1 cellular context compared by ENCODE assay signal in genomic region chr3:57958642-57959406, GRCh38.
A peak's percentile ranks its signal among the peaks of the same experiment; 100 is the strongest.
TF ChIP-seq lines count a peak whose summit lies in the region.

No MANE protein-coding gene starts in this region.

TF ChIP-seq in K562, 482 proteins besides CTCF, POLR2A, EP300 and RAD21 (continued from another document and continues in another):
- TF ChIP-seq, protein P1, sequence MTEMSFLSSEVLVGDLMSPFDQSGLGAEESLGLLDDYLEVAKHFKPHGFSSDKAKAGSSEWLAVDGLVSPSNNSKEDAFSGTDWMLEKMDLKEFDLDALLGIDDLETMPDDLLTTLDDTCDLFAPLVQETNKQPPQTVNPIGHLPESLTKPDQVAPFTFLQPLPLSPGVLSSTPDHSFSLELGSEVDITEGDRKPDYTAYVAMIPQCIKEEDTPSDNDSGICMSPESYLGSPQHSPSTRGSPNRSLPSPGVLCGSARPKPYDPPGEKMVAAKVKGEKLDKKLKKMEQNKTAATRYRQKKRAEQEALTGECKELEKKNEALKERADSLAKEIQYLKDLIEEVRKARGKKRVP (CRISPR knock-in tag; IDR thresholded peaks at IDR 0.05) = no peak
- TF ChIP-seq, protein P2, sequence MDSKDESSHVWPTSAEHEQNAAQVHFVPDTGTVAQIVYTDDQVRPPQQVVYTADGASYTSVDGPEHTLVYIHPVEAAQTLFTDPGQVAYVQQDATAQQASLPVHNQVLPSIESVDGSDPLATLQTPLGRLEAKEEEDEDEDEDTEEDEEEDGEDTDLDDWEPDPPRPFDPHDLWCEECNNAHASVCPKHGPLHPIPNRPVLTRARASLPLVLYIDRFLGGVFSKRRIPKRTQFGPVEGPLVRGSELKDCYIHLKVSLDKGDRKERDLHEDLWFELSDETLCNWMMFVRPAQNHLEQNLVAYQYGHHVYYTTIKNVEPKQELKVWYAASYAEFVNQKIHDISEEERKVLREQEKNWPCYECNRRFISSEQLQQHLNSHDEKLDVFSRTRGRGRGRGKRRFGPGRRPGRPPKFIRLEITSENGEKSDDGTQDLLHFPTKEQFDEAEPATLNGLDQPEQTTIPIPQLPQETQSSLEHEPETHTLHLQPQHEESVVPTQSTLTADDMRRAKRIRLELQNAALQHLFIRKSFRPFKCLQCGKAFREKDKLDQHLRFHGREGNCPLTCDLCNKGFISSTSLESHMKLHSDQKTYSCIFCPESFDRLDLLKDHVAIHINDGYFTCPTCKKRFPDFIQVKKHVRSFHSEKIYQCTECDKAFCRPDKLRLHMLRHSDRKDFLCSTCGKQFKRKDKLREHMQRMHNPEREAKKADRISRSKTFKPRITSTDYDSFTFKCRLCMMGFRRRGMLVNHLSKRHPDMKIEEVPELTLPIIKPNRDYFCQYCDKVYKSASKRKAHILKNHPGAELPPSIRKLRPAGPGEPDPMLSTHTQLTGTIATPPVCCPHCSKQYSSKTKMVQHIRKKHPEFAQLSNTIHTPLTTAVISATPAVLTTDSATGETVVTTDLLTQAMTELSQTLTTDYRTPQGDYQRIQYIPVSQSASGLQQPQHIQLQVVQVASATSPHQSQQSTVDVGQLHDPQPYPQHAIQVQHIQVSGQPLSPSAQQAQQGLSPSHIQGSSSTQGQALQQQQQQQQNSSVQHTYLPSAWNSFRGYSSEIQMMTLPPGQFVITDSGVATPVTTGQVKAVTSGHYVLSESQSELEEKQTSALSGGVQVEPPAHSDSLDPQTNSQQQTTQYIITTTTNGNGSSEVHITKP (IDR thresholded peaks at IDR 0.05; ENCODE audit: partially characterized antibody) = no peak
- TF ChIP-seq IRF2 (CRISPR knock-in tag; IDR thresholded peaks at IDR 0.05) (no peak), PHF8 (IDR thresholded peaks at IDR 0.05; ENCODE audit: borderline replicate concordance, low read length) (no peak), KDM1A (IDR thresholded peaks at IDR 0.05) (no peak), EWSR1 (IDR thresholded peaks at IDR 0.05; ENCODE audit: borderline replicate concordance, low read depth, partially characterized antibody) (no peak), HEY1 (CRISPR knock-in tag; IDR thresholded peaks at IDR 0.05; ENCODE audit: borderline replicate concordance) (no peak), ZNF217 (CRISPR knock-in tag; IDR thresholded peaks at IDR 0.05) (no peak), ZNF239 (CRISPR knock-in tag; IDR thresholded peaks at IDR 0.05) (no peak), FOXP1 (CRISPR knock-in tag; IDR thresholded peaks at IDR 0.05) (no peak), SREBF2 (CRISPR knock-in tag; IDR thresholded peaks at IDR 0.05) (no peak), TEAD1 (CRISPR knock-in tag; IDR thresholded peaks at IDR 0.05) (no peak), XRCC4 (IDR thresholded peaks at IDR 0.05; ENCODE audit: extremely low read depth, insufficient read depth, insufficient read length) (no peak), XRCC3 (IDR thresholded peaks at IDR 0.05) (no peak), COPS2 (conservative IDR thresholded peaks at IDR 0.05) (no peak), POLR2H (tag; IDR thresholded peaks at IDR 0.05; ENCODE audit: low read depth) (no peak), BCL6 (CRISPR knock-in tag; IDR thresholded peaks at IDR 0.05) (no peak), MCM3 (IDR thresholded peaks at IDR 0.05) (no peak), CTBP1 (IDR thresholded peaks at IDR 0.05; ENCODE audit: borderline replicate concordance) (peak; percentile 53), CHD2 (IDR thresholded peaks at IDR 0.05; ENCODE audit: low read depth, low read length) (no peak), MITF (IDR thresholded peaks at IDR 0.05) (no peak), NR3C1 (CRISPR knock-in tag; IDR thresholded peaks at IDR 0.05) (no peak), SRSF3 (IDR thresholded peaks at IDR 0.05; ENCODE audit: insufficient read depth, low read length) (no peak), CBFB (CRISPR knock-in tag; IDR thresholded peaks at IDR 0.05) (no peak), ZC3H8 (IDR thresholded peaks at IDR 0.05) (no peak), E2F8 (IDR thresholded peaks at IDR 0.05; ENCODE audit: low read depth, partially characterized antibody) (no peak), RFX1 (IDR thresholded peaks at IDR 0.05) (no peak), HDAC2 (IDR thresholded peaks at IDR 0.05) (no peak), ETS1 (conservative IDR thresholded peaks at IDR 0.05; ENCODE audit: control insufficient read depth, low read depth, low read length) (no peak), NFE2L1 (tag; IDR thresholded peaks at IDR 0.05; ENCODE audit: borderline replicate concordance, low read depth) (no peak), ZNF140 (CRISPR knock-in tag; IDR thresholded peaks at IDR 0.05) (no peak), U2AF1 (optimal IDR thresholded peaks at IDR 0.05; ENCODE audit: low read depth, low read length) (no peak), WHSC1 (IDR thresholded peaks at IDR 0.05; ENCODE audit: low read length) (no peak), ELF1 (tag; IDR thresholded peaks at IDR 0.05) (peak; percentile 53), PHTF2 (CRISPR knock-in tag; IDR thresholded peaks at IDR 0.05) (no peak), IRF1 (CRISPR knock-in tag; IDR thresholded peaks at IDR 0.05; ENCODE audit: borderline replicate concordance) (no peak), MCM5 (IDR thresholded peaks at IDR 0.05; ENCODE audit: low read depth) (no peak), SNIP1 (IDR thresholded peaks at IDR 0.05; ENCODE audit: low read depth) (no peak), NR2F6 (CRISPR knock-in tag; IDR thresholded peaks at IDR 0.05) (no peak), KLF16 (IDR thresholded peaks at IDR 0.05) (no peak), CCNT2 (IDR thresholded peaks at IDR 0.05; ENCODE audit: borderline replicate concordance, extremely low read depth, insufficient read length, low read depth, low read length) (no peak), KDM5B (IDR thresholded peaks at IDR 0.05; ENCODE audit: insufficient replicate concordance, low read depth, low read length) (no peak), GTF2B (IDR thresholded peaks at IDR 0.05; ENCODE audit: extremely low read depth, insufficient read length) (no peak), YY1 (IDR thresholded peaks at IDR 0.05; ENCODE audit: borderline replicate concordance in 1 of 3, control insufficient read depth in 1 of 3, extremely low read depth in 1 of 3, insufficient read depth in 3 of 3, insufficient read length in 1 of 3, insufficient replicate concordance in 2 of 3, low read depth in 1 of 3, low read length in 2 of 3) (no peak), LEF1 (IDR thresholded peaks at IDR 0.05) (no peak), ZNF316 (IDR thresholded peaks at IDR 0.05) (no peak), MTA2 (IDR thresholded peaks at IDR 0.05; ENCODE audit: low read depth) (no peak), MAZ (CRISPR knock-in tag; conservative IDR thresholded peaks at IDR 0.05 in 1 of 2, IDR thresholded peaks at IDR 0.05 in 1 of 2) (peak in 1 of 2 experiments; percentile 45; a peak in 2 of 4 replicates), CHCHD3 (CRISPR knock-in tag; IDR thresholded peaks at IDR 0.05) (no peak), ZNF146 (CRISPR knock-in tag; IDR thresholded peaks at IDR 0.05; ENCODE audit: unreplicated experiment) (no peak), STAT5A (IDR thresholded peaks at IDR 0.05; ENCODE audit: borderline replicate concordance, low read length) (no peak), MTF1 (CRISPR knock-in tag; IDR thresholded peaks at IDR 0.05; ENCODE audit: borderline replicate concordance) (no peak)
- TF ChIP-seq, protein P3, sequence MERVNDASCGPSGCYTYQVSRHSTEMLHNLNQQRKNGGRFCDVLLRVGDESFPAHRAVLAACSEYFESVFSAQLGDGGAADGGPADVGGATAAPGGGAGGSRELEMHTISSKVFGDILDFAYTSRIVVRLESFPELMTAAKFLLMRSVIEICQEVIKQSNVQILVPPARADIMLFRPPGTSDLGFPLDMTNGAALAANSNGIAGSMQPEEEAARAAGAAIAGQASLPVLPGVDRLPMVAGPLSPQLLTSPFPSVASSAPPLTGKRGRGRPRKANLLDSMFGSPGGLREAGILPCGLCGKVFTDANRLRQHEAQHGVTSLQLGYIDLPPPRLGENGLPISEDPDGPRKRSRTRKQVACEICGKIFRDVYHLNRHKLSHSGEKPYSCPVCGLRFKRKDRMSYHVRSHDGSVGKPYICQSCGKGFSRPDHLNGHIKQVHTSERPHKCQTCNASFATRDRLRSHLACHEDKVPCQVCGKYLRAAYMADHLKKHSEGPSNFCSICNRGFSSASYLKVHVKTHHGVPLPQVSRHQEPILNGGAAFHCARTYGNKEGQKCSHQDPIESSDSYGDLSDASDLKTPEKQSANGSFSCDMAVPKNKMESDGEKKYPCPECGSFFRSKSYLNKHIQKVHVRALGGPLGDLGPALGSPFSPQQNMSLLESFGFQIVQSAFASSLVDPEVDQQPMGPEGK (CRISPR knock-in tag; IDR thresholded peaks at IDR 0.05; ENCODE audit: borderline replicate concordance) = no peak
- TF ChIP-seq, protein P4, sequence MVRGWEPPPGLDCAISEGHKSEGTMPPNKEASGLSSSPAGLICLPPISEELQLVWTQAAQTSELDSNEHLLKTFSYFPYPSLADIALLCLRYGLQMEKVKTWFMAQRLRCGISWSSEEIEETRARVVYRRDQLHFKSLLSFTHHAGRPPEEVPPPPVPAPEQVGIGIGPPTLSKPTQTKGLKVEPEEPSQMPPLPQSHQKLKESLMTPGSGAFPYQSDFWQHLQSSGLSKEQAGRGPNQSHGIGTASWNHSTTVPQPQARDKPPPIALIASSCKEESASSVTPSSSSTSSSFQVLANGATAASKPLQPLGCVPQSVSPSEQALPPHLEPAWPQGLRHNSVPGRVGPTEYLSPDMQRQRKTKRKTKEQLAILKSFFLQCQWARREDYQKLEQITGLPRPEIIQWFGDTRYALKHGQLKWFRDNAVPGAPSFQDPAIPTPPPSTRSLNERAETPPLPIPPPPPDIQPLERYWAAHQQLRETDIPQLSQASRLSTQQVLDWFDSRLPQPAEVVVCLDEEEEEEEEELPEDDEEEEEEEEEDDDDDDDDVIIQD (CRISPR knock-in tag; IDR thresholded peaks at IDR 0.05) = no peak
- TF ChIP-seq, protein P5, sequence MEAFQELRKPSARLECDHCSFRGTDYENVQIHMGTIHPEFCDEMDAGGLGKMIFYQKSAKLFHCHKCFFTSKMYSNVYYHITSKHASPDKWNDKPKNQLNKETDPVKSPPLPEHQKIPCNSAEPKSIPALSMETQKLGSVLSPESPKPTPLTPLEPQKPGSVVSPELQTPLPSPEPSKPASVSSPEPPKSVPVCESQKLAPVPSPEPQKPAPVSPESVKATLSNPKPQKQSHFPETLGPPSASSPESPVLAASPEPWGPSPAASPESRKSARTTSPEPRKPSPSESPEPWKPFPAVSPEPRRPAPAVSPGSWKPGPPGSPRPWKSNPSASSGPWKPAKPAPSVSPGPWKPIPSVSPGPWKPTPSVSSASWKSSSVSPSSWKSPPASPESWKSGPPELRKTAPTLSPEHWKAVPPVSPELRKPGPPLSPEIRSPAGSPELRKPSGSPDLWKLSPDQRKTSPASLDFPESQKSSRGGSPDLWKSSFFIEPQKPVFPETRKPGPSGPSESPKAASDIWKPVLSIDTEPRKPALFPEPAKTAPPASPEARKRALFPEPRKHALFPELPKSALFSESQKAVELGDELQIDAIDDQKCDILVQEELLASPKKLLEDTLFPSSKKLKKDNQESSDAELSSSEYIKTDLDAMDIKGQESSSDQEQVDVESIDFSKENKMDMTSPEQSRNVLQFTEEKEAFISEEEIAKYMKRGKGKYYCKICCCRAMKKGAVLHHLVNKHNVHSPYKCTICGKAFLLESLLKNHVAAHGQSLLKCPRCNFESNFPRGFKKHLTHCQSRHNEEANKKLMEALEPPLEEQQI (IDR thresholded peaks at IDR 0.05) = no peak
